Comparison of ENCODE assay signal across 8 cellular contexts in the genomic region with DNA sequence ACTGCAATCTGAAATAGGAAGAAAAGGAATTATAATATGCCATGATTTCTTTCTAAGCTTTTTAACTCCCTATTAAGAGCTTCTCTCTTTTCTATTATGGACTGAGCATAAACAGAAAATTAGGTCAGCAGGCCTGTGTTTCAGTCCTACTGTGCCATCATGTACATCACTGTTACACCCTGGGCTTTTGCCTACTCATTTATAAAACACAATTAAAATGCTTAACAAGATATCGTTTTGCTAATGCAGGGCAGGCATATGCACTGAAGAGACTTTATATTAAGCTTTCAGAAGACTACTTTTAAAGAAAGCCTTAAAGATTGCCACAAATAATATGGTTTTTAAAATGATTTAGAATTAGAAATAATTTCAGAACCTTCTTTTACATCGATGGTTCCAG. TPM values are rescaled to one million over a fixed set of nuclear protein-coding genes. Genes with fewer than 3 reads are reported as not detected.
DNase-seq lines count a peak whose midpoint lies in the region; ATAC-seq and TF ChIP-seq lines count a peak whose summit lies in the region.

No MANE protein-coding gene starts in this region.

- H3K4me1 Mint-ChIP-seq in CD4-positive, CD25-positive, alpha-beta regulatory T cell = peaks cover 10 to 30% (median 12%) of the 10 kb centered on the region in 4 donors

- no peaks in the 10 kb centered on the region for H3K9me2 ChIP-seq in neural cell (ENCODE audit: insufficient read depth, low read length)

- H3K36me3 ChIP-seq in CD4-positive, CD25-positive, alpha-beta regulatory T cell (ENCODE audit: control insufficient read depth, insufficient read depth, low read length) = no peaks in the 10 kb centered on the region
- H3K36me3 ChIP-seq in MG63 (no peaks in the 10 kb centered on the region), neural cell (ENCODE audit: insufficient read depth, low read length) (no peaks in the 10 kb centered on the region)

- H3K9me3 Mint-ChIP-seq in CD4-positive, CD25-positive, alpha-beta regulatory T cell = no peaks in the 10 kb centered on the region

- no peak for DNase-seq in CD4-positive, CD25-positive, alpha-beta regulatory T cell
- no peak for DNase-seq in MG63
- DNase-seq in dorsolateral prefrontal cortex = no peak
- no peak for DNase-seq in NCI-H748 treated with DMSO at 0.1 percent for 48 hours (lab: John Stamatoyannopoulos, UW)
- no peak for DNase-seq in stimulated activated naive CD4-positive, alpha-beta T cell treated with Interleukin-2 at 50 U/mL for 16 hours (lab: John Stamatoyannopoulos, UW)
- no peak for DNase-seq in nucleus accumbens (lab: John Stamatoyannopoulos, UW)
- no peak for DNase-seq in DMS79 (lab: John Stamatoyannopoulos, UW)

- H3F3A ChIP-seq in neural cell (ENCODE audit: insufficient read depth, low read length, poor library complexity, severe bottlenecking) = no peaks in the 10 kb centered on the region

- peak overlapping the region; percentile 27 for H3K4me2 ChIP-seq in neural cell (ENCODE audit: low read length)

- peaks cover 13% of the 10 kb centered on the region for H3K4me1 ChIP-seq in CD4-positive, CD25-positive, alpha-beta regulatory T cell (ENCODE audit: control insufficient read depth, insufficient read depth, low read length, poor library complexity, severe bottlenecking)

- intact Hi-C loops in dorsolateral prefrontal cortex (cut with DNase I) = loop anchor here (2.0 to 5.0 kb wide), 2 partner anchors 191 kb away; a partner anchor contains a TSS

- no peak for TF ChIP-seq CTCF in dorsolateral prefrontal cortex (IDR thresholded peaks at IDR 0.05 in 54 of 56, conservative IDR thresholded peaks at IDR 0.05 in 2 of 56; ENCODE audit: low read depth in 1 of 56, partially characterized antibody in 56 of 56)
- no peak for TF ChIP-seq CTCF in neural cell (IDR thresholded peaks at IDR 0.05; ENCODE audit: poor library complexity, severe bottlenecking)

- H3K27me3 Mint-ChIP-seq in CD4-positive, CD25-positive, alpha-beta regulatory T cell = no peaks in the 10 kb centered on the region

- H3K36me3 Mint-ChIP-seq in CD4-positive, CD25-positive, alpha-beta regulatory T cell = peaks cover 4% of the 10 kb centered on the region

- no peaks in the 10 kb centered on the region for H3K27me3 ChIP-seq in CD4-positive, CD25-positive, alpha-beta regulatory T cell (ENCODE audit: control insufficient read depth, insufficient read depth, low read length)
- H3K27me3 ChIP-seq in MG63 (no peaks in the 10 kb centered on the region), dorsolateral prefrontal cortex (no peaks in the 10 kb centered on the region), neural cell (ENCODE audit: insufficient read depth, low read depth, low read length) (no peaks in the 10 kb centered on the region)

- peak overlapping the region; percentile 74 for H3K27ac ChIP-seq in CD4-positive, CD25-positive, alpha-beta regulatory T cell (ENCODE audit: insufficient read depth, low read length, poor library complexity, severe bottlenecking)
- H3K27ac ChIP-seq in dorsolateral prefrontal cortex = peak overlapping the region in 52 of 59 donors; percentile 12 to 83 (median 65)
- H3K27ac ChIP-seq in neural cell (ENCODE audit: low read length) = no peak overlapping the region

- peak overlapping the region; percentile 58 for H3K4me3 ChIP-seq in CD4-positive, CD25-positive, alpha-beta regulatory T cell (ENCODE audit: low read depth, low read length)
- H3K4me3 ChIP-seq in MG63 (peak overlapping the region; percentile 92), dorsolateral prefrontal cortex (peak overlapping the region; percentile 53 to 92 (median 79)), neural cell (ENCODE audit: low read length) (peak overlapping the region; percentile 81)

- no peak for TF ChIP-seq EP300 in neural cell (conservative IDR thresholded peaks at IDR 0.05; ENCODE audit: poor library complexity, severe bottlenecking)

- H3K27ac Mint-ChIP-seq in CD4-positive, CD25-positive, alpha-beta regulatory T cell = peak overlapping the region in 2 of 3 donors; percentile 29 to 98

- H3K79me2 ChIP-seq in neural cell (replicated peaks; ENCODE audit: insufficient read depth, low read length) = peaks cover 6% of the 10 kb centered on the region

- no peaks in the 10 kb centered on the region for H3K9me3 ChIP-seq in CD4-positive, CD25-positive, alpha-beta regulatory T cell (ENCODE audit: control insufficient read depth in 2 of 2, low read length in 2 of 2)
- H3K9me3 ChIP-seq in MG63 (no peaks in the 10 kb centered on the region), neural cell (ENCODE audit: low read length) (no peaks in the 10 kb centered on the region)

- H3K9ac ChIP-seq in neural cell (ENCODE audit: low read length) = peak overlapping the region; percentile 15

- no peak for TF ChIP-seq RAD21 in neural cell (conservative IDR thresholded peaks at IDR 0.05)

- H3K4me3 Mint-ChIP-seq in CD4-positive, CD25-positive, alpha-beta regulatory T cell = peak overlapping the region in 2 of 4 donors; percentile 17 to 89

- H4K20me1 ChIP-seq in neural cell (ENCODE audit: insufficient read depth) = no peaks in the 10 kb centered on the region

- peak overlapping the region; percentile 12 for H2AFZ ChIP-seq in neural cell (ENCODE audit: low read depth, low read length)

- ATAC-seq in CD4-positive, CD25-positive, alpha-beta regulatory T cell (ENCODE audit: low read depth in 2 of 2) = no peak

TF ChIP-seq in neural cell, 6 proteins besides CTCF, POLR2A, EP300 and RAD21:
- TF ChIP-seq TAF1 (IDR thresholded peaks at IDR 0.05; ENCODE audit: low read depth) (no peak), MXI1 (conservative IDR thresholded peaks at IDR 0.05; ENCODE audit: poor library complexity, severe bottlenecking) (no peak), SMC3 (conservative IDR thresholded peaks at IDR 0.05; ENCODE audit: poor library complexity) (no peak), EZH2 (IDR thresholded peaks at IDR 0.05; ENCODE audit: borderline replicate concordance, insufficient read depth, low read length, poor library complexity, severe bottlenecking) (no peak), POLR2AphosphoS5 (IDR thresholded peaks at IDR 0.05) (no peak)
- TF ChIP-seq, protein P1, sequence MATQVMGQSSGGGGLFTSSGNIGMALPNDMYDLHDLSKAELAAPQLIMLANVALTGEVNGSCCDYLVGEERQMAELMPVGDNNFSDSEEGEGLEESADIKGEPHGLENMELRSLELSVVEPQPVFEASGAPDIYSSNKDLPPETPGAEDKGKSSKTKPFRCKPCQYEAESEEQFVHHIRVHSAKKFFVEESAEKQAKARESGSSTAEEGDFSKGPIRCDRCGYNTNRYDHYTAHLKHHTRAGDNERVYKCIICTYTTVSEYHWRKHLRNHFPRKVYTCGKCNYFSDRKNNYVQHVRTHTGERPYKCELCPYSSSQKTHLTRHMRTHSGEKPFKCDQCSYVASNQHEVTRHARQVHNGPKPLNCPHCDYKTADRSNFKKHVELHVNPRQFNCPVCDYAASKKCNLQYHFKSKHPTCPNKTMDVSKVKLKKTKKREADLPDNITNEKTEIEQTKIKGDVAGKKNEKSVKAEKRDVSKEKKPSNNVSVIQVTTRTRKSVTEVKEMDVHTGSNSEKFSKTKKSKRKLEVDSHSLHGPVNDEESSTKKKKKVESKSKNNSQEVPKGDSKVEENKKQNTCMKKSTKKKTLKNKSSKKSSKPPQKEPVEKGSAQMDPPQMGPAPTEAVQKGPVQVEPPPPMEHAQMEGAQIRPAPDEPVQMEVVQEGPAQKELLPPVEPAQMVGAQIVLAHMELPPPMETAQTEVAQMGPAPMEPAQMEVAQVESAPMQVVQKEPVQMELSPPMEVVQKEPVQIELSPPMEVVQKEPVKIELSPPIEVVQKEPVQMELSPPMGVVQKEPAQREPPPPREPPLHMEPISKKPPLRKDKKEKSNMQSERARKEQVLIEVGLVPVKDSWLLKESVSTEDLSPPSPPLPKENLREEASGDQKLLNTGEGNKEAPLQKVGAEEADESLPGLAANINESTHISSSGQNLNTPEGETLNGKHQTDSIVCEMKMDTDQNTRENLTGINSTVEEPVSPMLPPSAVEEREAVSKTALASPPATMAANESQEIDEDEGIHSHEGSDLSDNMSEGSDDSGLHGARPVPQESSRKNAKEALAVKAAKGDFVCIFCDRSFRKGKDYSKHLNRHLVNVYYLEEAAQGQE (IDR thresholded peaks at IDR 0.05; ENCODE audit: borderline replicate concordance) = no peak

RNA-seq across cellular contexts. Expression of a gene that starts 0.8 kb away (rescaled TPM):
- total RNA-seq in CD4-positive, CD25-positive, alpha-beta regulatory T cell = 1.4 TPM
- polyA plus RNA-seq in CD4-positive, CD25-positive, alpha-beta regulatory T cell = 1 to 10 TPM; 1.2 to 2.8 (median 1.9) TPM
- total RNA-seq in MG63 (2014; rRNA removed; shearing (Covaris generic); ENCODE audit: low replicate concordance) = 2.6 and 5.6 TPM in 2 replicates
- 10 to 100 TPM in 2 of 120 experiments, 1 to 10 TPM in 118; 2.7 to 12.5 (median 6.3) TPM for total RNA-seq in dorsolateral prefrontal cortex
- 3.7 TPM in 2 replicates for polyA plus RNA-seq in neural cell
- polyA minus RNA-seq in neural cell = 12.4 and 15.0 TPM in 2 replicates
